Comparison of ENCODE assay signal across 9 cellular contexts in genomic region chr19:3243851-3244700, GRCh38. TPM values are rescaled to one million over a fixed set of nuclear protein-coding genes. Genes with fewer than 3 reads are reported as not detected.
DNase-seq lines count a peak whose midpoint lies in the region; ATAC-seq and TF ChIP-seq lines count a peak whose summit lies in the region.
"Had no signal": no experiment of that assay in that cellular context is flagged by ENCODE, and none has a peak within 500 bp of the region (broad histone marks: within the 10 kb centered on the region; RNA-seq: fewer than 3 reads in every experiment).

No MANE protein-coding gene starts in this region.

- ATAC-seq in mucosa of descending colon: peak; percentile 74
- ATAC-seq in gastrocnemius medialis: no peak
- no peak for ATAC-seq in HG03095 (IDR thresholded peaks at IDR 0.05; ENCODE audit: unreplicated experiment)
- ATAC-seq in HG02884 (IDR thresholded peaks at IDR 0.05; ENCODE audit: unreplicated experiment): no peak

- TF ChIP-seq CTCF in astrocyte of the spinal cord (IDR thresholded peaks at IDR 0.05; ENCODE audit: low read depth, low read length): no peak
- no peak for TF ChIP-seq CTCF in mucosa of descending colon (IDR thresholded peaks at IDR 0.05)
- TF ChIP-seq CTCF in gastrocnemius medialis (IDR thresholded peaks at IDR 0.05 in 4 of 5, conservative IDR thresholded peaks at IDR 0.05 in 1 of 5): no peak

- no peaks in the 10 kb centered on the region; the same call in 1 of the 2 replicates for H3K36me3 ChIP-seq in SJCRH30
- no peaks in the 10 kb centered on the region for H3K36me3 ChIP-seq in mucosa of descending colon (ENCODE audit: low read depth)
- no peaks in the 10 kb centered on the region for H3K36me3 ChIP-seq in gastrocnemius medialis

- H3K27ac ChIP-seq in SJCRH30: no peak overlapping the region
- no peak overlapping the region for H3K27ac ChIP-seq in gastrocnemius medialis

- in situ Hi-C loops in astrocyte of the spinal cord (cut with HindIII; ENCODE audit: low sequenced_read_pairs) (no loop called here), gastrocnemius medialis (cut with MboI; ENCODE audit: low sequenced_read_pairs in 4 of 4) (no loop called here)

- H3K4me3 ChIP-seq in SJCRH30 (no peak overlapping the region), astrocyte of the spinal cord (ENCODE audit: low read depth, low read length) (no peak overlapping the region), mucosa of descending colon (no peak overlapping the region), gastrocnemius medialis (no peak overlapping the region)
- H3K4me3 ChIP-seq: lung had no signal

- TF ChIP-seq POLR2A in gastrocnemius medialis (IDR thresholded peaks at IDR 0.05): no peak

- DNase-seq in HCEC 1CT (peak; percentile 39), SJCRH30 (peak; percentile 61 to 79), astrocyte of the spinal cord (ENCODE audit: low read depth, low spot score) (peak; percentile 43), mucosa of descending colon (peak in 2 of 3 donors; percentile 58 to 80), gastrocnemius medialis (no peak)
- DNase-seq in NK-92 treated with Interleukin-12 subunit alpha and Interleukin-12 subunit beta, amount 100 ng/mL, for 24 hours (lab: John Stamatoyannopoulos, UW): no peak

- intact Hi-C loops in mucosa of descending colon (cut with DNase I, micrococcal nuclease): no loop called here
- intact Hi-C loops in gastrocnemius medialis (cut with DNase I; ENCODE audit: low total_unique reads): no loop called here

- H3K4me1 ChIP-seq in SJCRH30 (no peaks in the 10 kb centered on the region), mucosa of descending colon (ENCODE audit: low read depth) (no peaks in the 10 kb centered on the region), gastrocnemius medialis (no peaks in the 10 kb centered on the region)

- H3K27me3 ChIP-seq in SJCRH30 (no peaks in the 10 kb centered on the region), gastrocnemius medialis (no peaks in the 10 kb centered on the region)

- H3K9me3 ChIP-seq in SJCRH30 (replicated peaks): no peaks in the 10 kb centered on the region
- H3K9me3 ChIP-seq in mucosa of descending colon: no peaks in the 10 kb centered on the region
- no peaks in the 10 kb centered on the region for H3K9me3 ChIP-seq in gastrocnemius medialis

RNA-seq across cellular contexts. Expression of gene CELF5, which starts 19.6 kb away (rescaled TPM):
- total RNA-seq in SJCRH30 (2014; rRNA removed; shearing (Covaris generic)): not detected in 2 replicates
- 1 to 10 TPM in 1 of 3 donors, under 1 TPM in 2; 0.75 to 2.7 (median 0.79) TPM for total RNA-seq in mucosa of descending colon
- not detected for total RNA-seq in gastrocnemius medialis

RNA-seq across cellular contexts. Expression of gene NCLN, which starts 58.3 kb away (rescaled TPM):
- total RNA-seq in SJCRH30 (2014; rRNA removed; shearing (Covaris generic)): 39.8 and 41.8 TPM in 2 replicates
- total RNA-seq in mucosa of descending colon (100 to 1,000 TPM in 1 of 3 donors, 10 to 100 TPM in 2; 52.6 to 103 (median 94.4) TPM), gastrocnemius medialis (10 to 100 TPM; 18.2 to 54.4 (median 43.1) TPM)

Comparison
In these comparisons a context has a peak if more than half of its experiments do, and no peak if none do; other contexts are left out.
1. DNase-seq: peak in HCEC 1CT (single experiment), SJCRH30 (2 of 2), astrocyte of the spinal cord (single experiment) and mucosa of descending colon (2 of 3); none in gastrocnemius medialis (0 of 2) and NK-92 treated with Interleukin-12 subunit alpha and Interleukin-12 subunit beta, amount 100 ng/mL, for 24 hours (single experiment).